ENCODE assay signal across 1 cellular context in the genomic region with DNA sequence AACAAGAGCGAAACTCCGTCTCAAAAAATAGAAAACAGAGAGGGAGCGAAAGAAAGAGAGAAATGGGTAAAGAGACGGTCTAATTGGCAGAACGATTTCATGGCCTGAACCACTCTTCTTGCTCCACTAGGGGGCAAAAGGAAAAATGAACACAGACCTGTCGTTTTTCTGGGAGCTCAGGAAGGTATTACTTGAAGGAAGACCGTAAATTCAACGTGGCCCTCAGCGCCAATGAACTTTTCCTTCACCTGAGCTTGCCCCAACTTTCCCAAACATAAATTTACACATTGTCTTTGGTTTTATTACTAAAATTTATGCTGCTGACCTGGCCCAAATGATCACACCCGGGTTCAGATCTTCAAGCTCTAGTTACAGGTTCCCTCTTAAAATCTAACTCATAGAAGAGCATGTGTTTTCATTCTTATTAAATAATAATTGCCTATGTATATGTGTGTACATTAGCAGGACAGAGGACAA.
TF ChIP-seq lines count a peak whose summit lies in the region.

No MANE protein-coding gene starts in this region.

TF ChIP-seq in HEK293, 187 proteins besides CTCF, POLR2A, EP300 and RAD21 (continued from another document):
- TF ChIP-seq, protein P1, sequence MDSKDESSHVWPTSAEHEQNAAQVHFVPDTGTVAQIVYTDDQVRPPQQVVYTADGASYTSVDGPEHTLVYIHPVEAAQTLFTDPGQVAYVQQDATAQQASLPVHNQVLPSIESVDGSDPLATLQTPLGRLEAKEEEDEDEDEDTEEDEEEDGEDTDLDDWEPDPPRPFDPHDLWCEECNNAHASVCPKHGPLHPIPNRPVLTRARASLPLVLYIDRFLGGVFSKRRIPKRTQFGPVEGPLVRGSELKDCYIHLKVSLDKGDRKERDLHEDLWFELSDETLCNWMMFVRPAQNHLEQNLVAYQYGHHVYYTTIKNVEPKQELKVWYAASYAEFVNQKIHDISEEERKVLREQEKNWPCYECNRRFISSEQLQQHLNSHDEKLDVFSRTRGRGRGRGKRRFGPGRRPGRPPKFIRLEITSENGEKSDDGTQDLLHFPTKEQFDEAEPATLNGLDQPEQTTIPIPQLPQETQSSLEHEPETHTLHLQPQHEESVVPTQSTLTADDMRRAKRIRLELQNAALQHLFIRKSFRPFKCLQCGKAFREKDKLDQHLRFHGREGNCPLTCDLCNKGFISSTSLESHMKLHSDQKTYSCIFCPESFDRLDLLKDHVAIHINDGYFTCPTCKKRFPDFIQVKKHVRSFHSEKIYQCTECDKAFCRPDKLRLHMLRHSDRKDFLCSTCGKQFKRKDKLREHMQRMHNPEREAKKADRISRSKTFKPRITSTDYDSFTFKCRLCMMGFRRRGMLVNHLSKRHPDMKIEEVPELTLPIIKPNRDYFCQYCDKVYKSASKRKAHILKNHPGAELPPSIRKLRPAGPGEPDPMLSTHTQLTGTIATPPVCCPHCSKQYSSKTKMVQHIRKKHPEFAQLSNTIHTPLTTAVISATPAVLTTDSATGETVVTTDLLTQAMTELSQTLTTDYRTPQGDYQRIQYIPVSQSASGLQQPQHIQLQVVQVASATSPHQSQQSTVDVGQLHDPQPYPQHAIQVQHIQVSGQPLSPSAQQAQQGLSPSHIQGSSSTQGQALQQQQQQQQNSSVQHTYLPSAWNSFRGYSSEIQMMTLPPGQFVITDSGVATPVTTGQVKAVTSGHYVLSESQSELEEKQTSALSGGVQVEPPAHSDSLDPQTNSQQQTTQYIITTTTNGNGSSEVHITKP (tag by site-specific recombination; IDR thresholded peaks at IDR 0.05) = peak; percentile 44; the same call in 1 of the 2 replicates
- TF ChIP-seq ZBTB1 (tag by site-specific recombination; IDR thresholded peaks at IDR 0.05) = no peak
- TF ChIP-seq ZNF394 (tag by site-specific recombination; IDR thresholded peaks at IDR 0.05; ENCODE audit: borderline replicate concordance) = no peak
- TF ChIP-seq ZNF274 (IDR thresholded peaks at IDR 0.05; ENCODE audit: low read length) = no peak
- no peak for TF ChIP-seq ZNF274 (tag by site-specific recombination; IDR thresholded peaks at IDR 0.05; ENCODE audit: borderline replicate concordance)
